In the genomic region with DNA sequence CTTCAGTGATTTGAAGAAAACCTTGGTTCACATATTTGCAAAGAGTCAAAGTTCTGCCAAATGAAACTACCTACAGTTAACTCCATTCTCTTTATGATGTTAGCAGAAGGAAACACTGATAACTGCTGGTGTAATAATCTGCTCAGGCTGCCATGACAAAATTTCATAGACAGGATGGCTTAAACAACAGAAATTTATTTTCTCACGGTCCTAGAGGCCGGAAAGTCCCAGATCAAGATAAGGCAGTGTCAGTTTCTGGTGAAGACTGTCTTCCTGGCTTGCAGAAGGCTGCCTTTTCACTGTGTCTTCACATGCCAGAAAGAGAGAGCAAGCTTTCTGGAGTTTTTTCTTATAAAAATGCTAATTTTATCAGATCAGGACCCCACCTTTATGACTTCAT, we compare ENCODE assay signal across 9 cellular contexts.
DNase-seq lines count a peak whose midpoint lies in the region; ATAC-seq, FAIRE-seq and TF ChIP-seq lines count a peak whose summit lies in the region.
"Had no signal": no experiment of that assay in that cellular context is flagged by ENCODE, and none has a peak within 500 bp of the region (broad histone marks: within the 10 kb centered on the region; RNA-seq: fewer than 3 reads in every experiment).

No MANE protein-coding gene starts in this region.

- intact Hi-C loops in ascending aorta (cut with DNase I), result no loop called here

- POLR2A ChIA-PET in activated CD4-positive, alpha-beta memory T cell treated with anti-CD3 and anti-CD28 coated beads, Interleukin-2, amount 10 ng/mL, durations not matched to agents 7 days and 5 days (lab: Charles Lee), result no interaction called here

- no peaks in the 10 kb centered on the region for H3K4me1 ChIP-seq in ascending aorta

- H3K27ac ChIP-seq in ascending aorta, result no peak overlapping the region

- H3K36me3 ChIP-seq in ascending aorta, result no peaks in the 10 kb centered on the region

- DNase-seq in EH (ENCODE audit: low read depth), result peak; percentile 32
- DNase-seq in activated CD4-positive, alpha-beta memory T cell treated with anti-CD3 and anti-CD28 coated beads, Interleukin-2, amount 10 ng/mL, durations not matched to agents 7 days and 5 days, result peak; percentile 41
- DNase-seq in frontal cortex (ENCODE audit: low spot score in 2 of 2), result no peak
- DNase-seq in ascending aorta (ENCODE audit: low spot score in 2 of 2), result no peak
- no peak for DNase-seq in NCI-H1092 (lab: John Stamatoyannopoulos, UW)
- no peak for DNase-seq in amniotic stem cell (lab: John Stamatoyannopoulos, UW)
- DNase-seq: NCI-H526 treated with DMSO at 0.1 percent for 48 hours had no signal

- TF ChIP-seq CTCF in ascending aorta (IDR thresholded peaks at IDR 0.05), result no peak

- no peaks in the 10 kb centered on the region for H3K27me3 Mint-ChIP-seq in activated CD4-positive, alpha-beta memory T cell treated with anti-CD3 and anti-CD28 coated beads, Interleukin-2, amount 10 ng/mL, durations not matched to agents 7 days and 5 days

- H3K27me3 ChIP-seq in ascending aorta, result no peaks in the 10 kb centered on the region

- peaks cover 11% of the 10 kb centered on the region for H3K36me3 Mint-ChIP-seq in activated CD4-positive, alpha-beta memory T cell treated with anti-CD3 and anti-CD28 coated beads, Interleukin-2, amount 10 ng/mL, durations not matched to agents 7 days and 5 days (ENCODE audit: low read depth)

- peaks cover 14% of the 10 kb centered on the region for H3K9me3 Mint-ChIP-seq in activated CD4-positive, alpha-beta memory T cell treated with anti-CD3 and anti-CD28 coated beads, Interleukin-2, amount 10 ng/mL, durations not matched to agents 7 days and 5 days

- ATAC-seq in GM19372 (IDR thresholded peaks at IDR 0.05; ENCODE audit: low read depth, unreplicated experiment), result peak; percentile 73
- ATAC-seq in HG03139 (IDR thresholded peaks at IDR 0.05; ENCODE audit: unreplicated experiment), result peak; percentile 88

- FAIRE-seq in frontal cortex (lab: Jason Lieb, UNC), result no peak

- H3K27ac Mint-ChIP-seq in activated CD4-positive, alpha-beta memory T cell treated with anti-CD3 and anti-CD28 coated beads, Interleukin-2, amount 10 ng/mL, durations not matched to agents 7 days and 5 days, result peak overlapping the region; percentile 44

- CTCF ChIA-PET in activated CD4-positive, alpha-beta memory T cell treated with anti-CD3 and anti-CD28 coated beads, Interleukin-2, amount 10 ng/mL, durations not matched to agents 7 days and 5 days (lab: Charles Lee), result no interaction called here

- H3K4me3 Mint-ChIP-seq in activated CD4-positive, alpha-beta memory T cell treated with anti-CD3 and anti-CD28 coated beads, Interleukin-2, amount 10 ng/mL, durations not matched to agents 7 days and 5 days, result peak overlapping the region; percentile 16

- H3K4me3 ChIP-seq in ascending aorta, result no peak overlapping the region

- peaks cover 22% of the 10 kb centered on the region for H3K4me1 Mint-ChIP-seq in activated CD4-positive, alpha-beta memory T cell treated with anti-CD3 and anti-CD28 coated beads, Interleukin-2, amount 10 ng/mL, durations not matched to agents 7 days and 5 days

- H3K9me3 ChIP-seq in ascending aorta, result no peaks in the 10 kb centered on the region

Comparison
In these comparisons a context has a peak if more than half of its experiments do, and no peak if none do; other contexts are left out.
1. DNase-seq: peak in EH (single experiment) and activated CD4-positive, alpha-beta memory T cell treated with anti-CD3 and anti-CD28 coated beads, Interleukin-2, amount 10 ng/mL, durations not matched to agents 7 days and 5 days (single experiment); none in frontal cortex (0 of 2), ascending aorta (0 of 2), NCI-H1092 (single experiment) and amniotic stem cell (single experiment).